ENCODE assay signal across 17 cellular contexts in genomic region chr19:3712663-3713531, GRCh38. TPM values are rescaled to one million over a fixed set of nuclear protein-coding genes. Genes with fewer than 3 reads are reported as not detected.
DNase-seq lines count a peak whose midpoint lies in the region; ATAC-seq and TF ChIP-seq lines count a peak whose summit lies in the region.
"Had no signal": no experiment of that assay in that cellular context is flagged by ENCODE, and none has a peak within 500 bp of the region (broad histone marks: within the 10 kb centered on the region; RNA-seq: fewer than 3 reads in every experiment).

No MANE protein-coding gene starts in this region.

- H3K4me3 ChIP-seq in left ventricle myocardium inferior = no peak overlapping the region
- H3K4me3 ChIP-seq in duodenal mucosa (ENCODE audit: low read depth in 1 of 2, low read length in 2 of 2) = peak overlapping the region; percentile 32 to 50
- no peak overlapping the region for H3K4me3 ChIP-seq in muscle layer of duodenum (ENCODE audit: low read depth in 1 of 2, low read length in 2 of 2)
- H3K4me3 ChIP-seq: sigmoid colon, testis had no signal

- CTCF ChIA-PET in WTC11 (lab: Charles Lee) = interaction anchor here (0.7 to 1.3 kb wide), 2 partner anchors 59 to 213 kb away, joined by 3 read pairs; no protein-coding TSS in a partner anchor

- H3K27ac Mint-ChIP-seq in activated naive CD4-positive, alpha-beta T cell treated with anti-CD3 and anti-CD28 coated beads, Interleukin-2, amount 50 U/mL, for 72 hours = no peak overlapping the region
- no peak overlapping the region for H3K27ac Mint-ChIP-seq in WTC11

- peaks cover 18% of the 10 kb centered on the region for H3K4me1 Mint-ChIP-seq in WTC11

- no peaks in the 10 kb centered on the region for H3K9me3 Mint-ChIP-seq in activated naive CD4-positive, alpha-beta T cell treated with anti-CD3 and anti-CD28 coated beads, Interleukin-2, amount 50 U/mL, for 72 hours
- no peaks in the 10 kb centered on the region for H3K9me3 Mint-ChIP-seq in WTC11

- peak overlapping the region; percentile 35 to 52 for H3K9ac ChIP-seq in duodenal mucosa (ENCODE audit: low read depth in 1 of 2, low read length in 2 of 2)

- H3K27me3 ChIP-seq in left ventricle myocardium inferior (ENCODE audit: low read depth) (peaks cover 5% of the 10 kb centered on the region), duodenal mucosa (ENCODE audit: control insufficient read depth in 1 of 2, insufficient read depth in 2 of 2, low read length in 2 of 2) (no peaks in the 10 kb centered on the region), muscle layer of duodenum (ENCODE audit: low read depth, low read length) (no peaks in the 10 kb centered on the region)
- H3K27me3 ChIP-seq: sigmoid colon, testis had no signal

- H3K27me3 Mint-ChIP-seq in WTC11 (ENCODE audit: low read depth) = no peaks in the 10 kb centered on the region

- POLR2A ChIA-PET in WTC11 (lab: Charles Lee) = no interaction called here

- ATAC-seq in Right ventricle myocardium superior (ENCODE audit: poor library complexity) = peak; percentile 69
- no peak for ATAC-seq in activated naive CD4-positive, alpha-beta T cell treated with anti-CD3 and anti-CD28 coated beads, Interleukin-2, amount 50 U/mL, for 72 hours
- no peak for ATAC-seq in WTC11

- DNase-seq in Right ventricle myocardium superior = no peak
- no peak for DNase-seq in left ventricle myocardium inferior
- DNase-seq in activated naive CD4-positive, alpha-beta T cell treated with anti-CD3 and anti-CD28 coated beads, Interleukin-2, amount 50 U/mL, for 72 hours (ENCODE audit: low spot score in 2 of 2) = no peak
- DNase-seq in hypothalamus (lab: John Stamatoyannopoulos, UW) = no peak
- DNase-seq in WTC11 (ENCODE audit: low spot score) = no peak
- DNase-seq in RKO (ENCODE audit: low spot score) = no peak
- DNase-seq: ACHN, activated gamma-delta T cell, hippocampal formation, KBM-7, NCI-H1694 treated with DMSO at 0.1 percent for 48 hours, sigmoid colon, testis had no signal

- H3K27ac ChIP-seq in left ventricle myocardium inferior (replicated peaks) (no peak overlapping the region), duodenal mucosa (ENCODE audit: low read depth, low read length) (peak overlapping the region; percentile 84), muscle layer of duodenum (ENCODE audit: low read length) (peak overlapping the region; percentile 63)
- H3K27ac ChIP-seq: sigmoid colon, testis had no signal

- no peaks in the 10 kb centered on the region for H3K36me3 Mint-ChIP-seq in activated naive CD4-positive, alpha-beta T cell treated with anti-CD3 and anti-CD28 coated beads, Interleukin-2, amount 50 U/mL, for 72 hours
- no peaks in the 10 kb centered on the region for H3K36me3 Mint-ChIP-seq in WTC11

- no peak overlapping the region for H3K4me3 Mint-ChIP-seq in WTC11

- H3K36me3 ChIP-seq in left ventricle myocardium inferior (no peaks in the 10 kb centered on the region), duodenal mucosa (ENCODE audit: control insufficient read depth in 1 of 2, insufficient read depth in 2 of 2, low read length in 2 of 2) (no peaks in the 10 kb centered on the region), muscle layer of duodenum (ENCODE audit: control insufficient read depth in 1 of 2, insufficient read depth in 2 of 2, low read length in 2 of 2) (no peaks in the 10 kb centered on the region)
- H3K36me3 ChIP-seq: sigmoid colon had no signal

- intact Hi-C loops in Right ventricle myocardium superior (cut with DNase I) (no loop called here), left ventricle myocardium inferior (cut with micrococcal nuclease) (no loop called here)

- TF ChIP-seq CTCF in left ventricle myocardium inferior (IDR thresholded peaks at IDR 0.05; ENCODE audit: borderline replicate concordance) (no peak), WTC11 (IDR thresholded peaks at IDR 0.05) (no peak)

- H3K9me3 ChIP-seq in left ventricle myocardium inferior (replicated peaks) = no peaks in the 10 kb centered on the region
- H3K9me3 ChIP-seq in duodenal mucosa (ENCODE audit: control insufficient read depth in 1 of 2, low read length in 2 of 2) = no peaks in the 10 kb centered on the region
- H3K9me3 ChIP-seq in muscle layer of duodenum (ENCODE audit: control insufficient read depth in 1 of 2, low read length in 2 of 2) = no peaks in the 10 kb centered on the region
- H3K9me3 ChIP-seq: sigmoid colon, testis had no signal

- peaks cover 16% of the 10 kb centered on the region for H3K4me1 ChIP-seq in left ventricle myocardium inferior
- peaks cover 15% of the 10 kb centered on the region in 2 donors for H3K4me1 ChIP-seq in duodenal mucosa (ENCODE audit: control insufficient read depth in 1 of 2, insufficient read depth in 2 of 2, low read length in 2 of 2)
- peaks cover 0 to 15% of the 10 kb centered on the region in 2 donors for H3K4me1 ChIP-seq in muscle layer of duodenum (ENCODE audit: control insufficient read depth in 1 of 2, insufficient read depth in 2 of 2, low read length in 2 of 2)

TF ChIP-seq in WTC11, 78 proteins besides CTCF, POLR2A, EP300 and RAD21 (continues in another document):
- TF ChIP-seq USF2 (CRISPR knock-in tag; IDR thresholded peaks at IDR 0.05) = no peak
- TF ChIP-seq ERG (CRISPR knock-in tag; IDR thresholded peaks at IDR 0.05) = no peak
- no peak for TF ChIP-seq HMGXB4 (CRISPR knock-in tag; IDR thresholded peaks at IDR 0.05)
- TF ChIP-seq ATF6 (CRISPR knock-in tag; IDR thresholded peaks at IDR 0.05) = no peak

RNA-seq across cellular contexts. Expression of gene TJP3, which starts 4.7 kb away (rescaled TPM):
- not detected for total RNA-seq in Right ventricle myocardium superior
- not detected for total RNA-seq in left ventricle myocardium inferior
- total RNA-seq in activated naive CD4-positive, alpha-beta T cell treated with anti-CD3 and anti-CD28 coated beads, Interleukin-2, amount 50 U/mL, for 72 hours = 1 to 10 TPM; 2.6 to 6.3 TPM
- total RNA-seq in WTC11 (2021) = 36.2 to 44.0 TPM (median 39.7 TPM) in 3 replicates
- total RNA-seq: Daoy had no signal

RNA-seq across cellular contexts. Expression of gene PIP5K1C, which starts 12.6 kb away (rescaled TPM):
- total RNA-seq in Right ventricle myocardium superior (31.6 TPM), left ventricle myocardium inferior (31.6 TPM), WTC11 (2021) (34.0 to 36.2 TPM (median 36.0 TPM) in 3 replicates)
- 10 to 100 TPM; 11.5 to 13.5 TPM for total RNA-seq in activated naive CD4-positive, alpha-beta T cell treated with anti-CD3 and anti-CD28 coated beads, Interleukin-2, amount 50 U/mL, for 72 hours

RNA-seq across cellular contexts. Expression of gene APBA3, which starts 48.6 kb away (rescaled TPM):
- total RNA-seq in Right ventricle myocardium superior = 12.3 TPM
- total RNA-seq in left ventricle myocardium inferior = 14.2 TPM
- total RNA-seq in activated naive CD4-positive, alpha-beta T cell treated with anti-CD3 and anti-CD28 coated beads, Interleukin-2, amount 50 U/mL, for 72 hours = 10 to 100 TPM; 44.6 to 61.7 TPM
- total RNA-seq in WTC11 (2021) = 27.5 to 29.6 TPM (median 28.1 TPM) in 3 replicates

RNA-seq across cellular contexts. Expression of gene MRPL54, which starts 49.6 kb away (rescaled TPM):
- total RNA-seq in Right ventricle myocardium superior = 70.5 TPM
- total RNA-seq in left ventricle myocardium inferior = 64.1 TPM
- 10 to 100 TPM; 15.7 to 68.7 TPM for total RNA-seq in activated naive CD4-positive, alpha-beta T cell treated with anti-CD3 and anti-CD28 coated beads, Interleukin-2, amount 50 U/mL, for 72 hours
- 60.9 to 65.3 TPM (median 62.3 TPM) in 3 replicates for total RNA-seq in WTC11 (2021)

RNA-seq across cellular contexts. Expression of gene RAX2, which starts 59.1 kb away (rescaled TPM):
- total RNA-seq in Right ventricle myocardium superior (not detected), left ventricle myocardium inferior (not detected), WTC11 (2021) (0.09 TPM in 1 of 3 replicates, not detected in the others)
- not detected for total RNA-seq in activated naive CD4-positive, alpha-beta T cell treated with anti-CD3 and anti-CD28 coated beads, Interleukin-2, amount 50 U/mL, for 72 hours
- total RNA-seq: Daoy, mesenteric fat pad, sigmoid colon had no signal

Comparison
In these comparisons a context has a peak if more than half of its experiments do, and no peak if none do; other contexts are left out.
1. H3K4me3 ChIP-seq: peak in duodenal mucosa (2 of 2); none in left ventricle myocardium inferior (single experiment) and muscle layer of duodenum (0 of 2).